ENCODE assay signal across 19 cellular contexts in the genomic region with DNA sequence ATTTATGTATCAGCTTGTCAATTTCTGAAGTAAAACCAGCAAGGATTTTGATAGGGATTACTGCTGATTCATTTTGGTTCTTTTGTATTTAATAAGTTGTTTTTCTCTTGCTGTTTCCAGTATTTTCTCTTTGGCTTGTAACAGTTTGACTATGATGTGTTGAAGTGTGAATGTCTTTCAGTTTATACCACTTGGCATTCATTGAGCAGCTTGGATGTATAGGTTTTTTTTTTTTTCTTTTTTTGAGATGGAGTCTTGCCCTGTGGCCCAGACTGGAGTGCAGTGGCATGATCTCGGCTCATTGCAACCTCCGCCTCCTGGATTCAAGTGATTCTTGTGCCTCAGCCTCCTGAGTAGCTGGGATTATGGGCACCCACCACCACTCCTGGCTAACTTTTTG. TPM values are rescaled to one million over a fixed set of nuclear protein-coding genes. Genes with fewer than 3 reads are reported as not detected.
"Had no signal": no experiment of that assay in that cellular context is flagged by ENCODE, and none has a peak within 500 bp of the region (broad histone marks: within the 10 kb centered on the region; RNA-seq: fewer than 3 reads in every experiment).

No MANE protein-coding gene starts in this region.

RNA-seq across cellular contexts. Expression of gene LDHAL6A, which starts 12.5 kb away (rescaled TPM):
- total RNA-seq: colonic mucosa, dermis microvascular lymphatic vessel endothelial cell, endodermal cell, esophagus mucosa, esophagus squamous epithelium, gastrocnemius medialis, glomerular endothelial cell, heart right ventricle, kidney epithelial cell, left cardiac atrium, left lung, left ventricle myocardium superior, lower leg skin, lower lobe of right lung, lung microvascular endothelial cell, mesenteric fat pad, mesothelial cell of epicardium, mucosa of descending colon, myocyte had no signal

RNA-seq across cellular contexts. Expression of gene LDHC, which starts 56.0 kb away (rescaled TPM):
- total RNA-seq: dermis microvascular lymphatic vessel endothelial cell, esophagus mucosa, esophagus squamous epithelium, glomerular endothelial cell, left cardiac atrium, left ventricle myocardium superior, lower leg skin, lower lobe of right lung, lung microvascular endothelial cell, mesenteric fat pad, mucosa of descending colon, myocyte had no signal
